Comparison of ENCODE assay signal across 9 cellular contexts in genomic region chr18:57649536-57650495, GRCh38. TPM values are rescaled to one million over a fixed set of nuclear protein-coding genes. Genes with fewer than 3 reads are reported as not detected.
A peak's percentile ranks its signal among the peaks of the same experiment; 100 is the strongest.
DNase-seq lines count a peak whose midpoint lies in the region; ATAC-seq and TF ChIP-seq lines count a peak whose summit lies in the region.
"Had no signal": no experiment of that assay in that cellular context is flagged by ENCODE, and none has a peak within 500 bp of the region (broad histone marks: within the 10 kb centered on the region; RNA-seq: fewer than 3 reads in every experiment).

No MANE protein-coding gene starts in this region.

- H3K27me3 ChIP-seq in BJ (ENCODE audit: control insufficient read depth, insufficient read depth, low read length), result no peaks in the 10 kb centered on the region

- no peak overlapping the region for H3K4me3 Mint-ChIP-seq in activated T-cell treated with anti-CD3 and anti-CD28 coated beads, Interleukin-2, amount 50 U/mL, for 72 hours
- H3K4me3 Mint-ChIP-seq: activated naive CD8-positive, alpha-beta T cell treated with anti-CD3 and anti-CD28 coated beads, Interleukin-2, amount 10 ng/mL, durations not matched to agents 7 days and 5 days had no signal

- DNase-seq in BJ (ENCODE audit: low read depth) (peak; percentile 40), HS-5 (ENCODE audit: low read depth) (peak; percentile 53), fibroblast of pulmonary artery (ENCODE audit: low read depth) (peak; percentile 93), ecto neural progenitor cell (ENCODE audit: low spot score) (no peak), NCI-H446 (lab: John Stamatoyannopoulos, UW) (no peak), putamen (ENCODE audit: low spot score) (no peak)
- no peak for DNase-seq in activated T-cell treated with anti-CD3 and anti-CD28 coated beads, Interleukin-2, amount 50 U/mL, for 72 hours
- DNase-seq: activated naive CD8-positive, alpha-beta T cell treated with anti-CD3 and anti-CD28 coated beads, Interleukin-2, amount 10 ng/mL, durations not matched to agents 7 days and 5 days had no signal

- H3K27me3 Mint-ChIP-seq in activated T-cell treated with anti-CD3 and anti-CD28 coated beads, Interleukin-2, amount 50 U/mL, for 72 hours (ENCODE audit: low read depth), result no peaks in the 10 kb centered on the region

- CTCF ChIA-PET in BJ (lab: Yijun Ruan, JAX), result no interaction called here

- no peak overlapping the region for H3K4me3 ChIP-seq in BJ (ENCODE audit: low read depth, low read length)
- no peak overlapping the region for H3K4me3 ChIP-seq in fibroblast of pulmonary artery (replicated peaks; ENCODE audit: low read depth, low read length)

- peaks cover 21% of the 10 kb centered on the region for H3K36me3 ChIP-seq in BJ (ENCODE audit: control insufficient read depth, insufficient read depth, low read length)

- no peak overlapping the region for H3K27ac Mint-ChIP-seq in activated T-cell treated with anti-CD3 and anti-CD28 coated beads, Interleukin-2, amount 50 U/mL, for 72 hours
- H3K27ac Mint-ChIP-seq: activated naive CD8-positive, alpha-beta T cell treated with anti-CD3 and anti-CD28 coated beads, Interleukin-2, amount 10 ng/mL, durations not matched to agents 7 days and 5 days had no signal

- POLR2A ChIA-PET in BJ (lab: Charles Lee), result interaction anchor here (0.6 kb wide), 1 partner anchor 601 kb away, joined by 3 read pairs; no protein-coding TSS in a partner anchor

- H3K4me1 Mint-ChIP-seq in activated T-cell treated with anti-CD3 and anti-CD28 coated beads, Interleukin-2, amount 50 U/mL, for 72 hours (ENCODE audit: low read depth), result peaks cover 14% of the 10 kb centered on the region
- H3K4me1 Mint-ChIP-seq: activated naive CD8-positive, alpha-beta T cell treated with anti-CD3 and anti-CD28 coated beads, Interleukin-2, amount 10 ng/mL, durations not matched to agents 7 days and 5 days had no signal

- TF ChIP-seq CTCF in BJ (IDR thresholded peaks at IDR 0.05; ENCODE audit: insufficient read depth, low read depth, low read length) (no peak), fibroblast of pulmonary artery (IDR thresholded peaks at IDR 0.05; ENCODE audit: low read length, missing control alignments) (no peak)

- ATAC-seq in GM21381 (IDR thresholded peaks at IDR 0.05; ENCODE audit: unreplicated experiment), result peak; percentile 98
- ATAC-seq in activated T-cell treated with anti-CD3 and anti-CD28 coated beads, Interleukin-2, amount 50 U/mL, for 72 hours (replicated peaks in 1 of 2), result no peak

- H3K36me3 Mint-ChIP-seq in activated T-cell treated with anti-CD3 and anti-CD28 coated beads, Interleukin-2, amount 50 U/mL, for 72 hours (ENCODE audit: insufficient read depth in 2 of 2), result peaks cover 0 to 2% of the 10 kb centered on the region in 2 donors

- no peaks in the 10 kb centered on the region for H3K9me3 Mint-ChIP-seq in activated T-cell treated with anti-CD3 and anti-CD28 coated beads, Interleukin-2, amount 50 U/mL, for 72 hours

RNA-seq across cellular contexts. Expression of gene NARS1, which starts 28.2 kb away (rescaled TPM):
- 169 and 250 TPM in 2 replicates for polyA plus RNA-seq in BJ (2011; rRNA removed)
- 123 and 213 TPM in 2 replicates for polyA minus RNA-seq in BJ (2011; rRNA and poly(A)+ RNA removed)
- 100 to 1,000 TPM; 130 to 137 TPM for total RNA-seq in activated T-cell treated with anti-CD3 and anti-CD28 coated beads, Interleukin-2, amount 50 U/mL, for 72 hours

Comparison
In these comparisons a context has a peak if more than half of its experiments do, and no peak if none do; other contexts are left out.
1. DNase-seq: peak in BJ (single experiment), HS-5 (single experiment) and fibroblast of pulmonary artery (single experiment); none in ecto neural progenitor cell (single experiment), NCI-H446 (0 of 2), activated T-cell treated with anti-CD3 and anti-CD28 coated beads, Interleukin-2, amount 50 U/mL, for 72 hours (0 of 2) and putamen (single experiment).